1 cellular context compared by ENCODE assay signal in the genomic region with DNA sequence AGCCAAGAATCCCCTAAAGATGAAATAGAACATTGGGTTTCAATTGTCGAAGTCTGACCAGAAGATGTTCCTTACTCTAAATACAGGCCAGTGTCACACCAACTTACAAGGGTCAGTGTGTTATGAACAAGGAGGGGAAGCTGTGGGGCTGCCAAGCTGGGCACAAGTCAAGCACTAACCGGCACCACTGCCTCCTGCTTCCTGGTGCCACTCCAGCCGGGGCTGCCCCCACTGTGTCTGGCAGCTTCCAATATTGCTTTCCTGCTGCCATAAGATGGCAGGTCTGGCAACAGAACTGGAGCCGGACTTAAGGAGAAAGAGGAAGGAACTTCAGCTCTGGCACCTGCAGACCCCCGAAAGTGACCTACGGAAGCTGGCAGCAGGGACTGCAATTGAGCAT.
TF ChIP-seq lines count a peak whose summit lies in the region.

No MANE protein-coding gene starts in this region.

TF ChIP-seq in GM23338, 12 proteins besides CTCF, POLR2A, EP300 and RAD21 (continued from another document):
- TF ChIP-seq, protein P1, sequence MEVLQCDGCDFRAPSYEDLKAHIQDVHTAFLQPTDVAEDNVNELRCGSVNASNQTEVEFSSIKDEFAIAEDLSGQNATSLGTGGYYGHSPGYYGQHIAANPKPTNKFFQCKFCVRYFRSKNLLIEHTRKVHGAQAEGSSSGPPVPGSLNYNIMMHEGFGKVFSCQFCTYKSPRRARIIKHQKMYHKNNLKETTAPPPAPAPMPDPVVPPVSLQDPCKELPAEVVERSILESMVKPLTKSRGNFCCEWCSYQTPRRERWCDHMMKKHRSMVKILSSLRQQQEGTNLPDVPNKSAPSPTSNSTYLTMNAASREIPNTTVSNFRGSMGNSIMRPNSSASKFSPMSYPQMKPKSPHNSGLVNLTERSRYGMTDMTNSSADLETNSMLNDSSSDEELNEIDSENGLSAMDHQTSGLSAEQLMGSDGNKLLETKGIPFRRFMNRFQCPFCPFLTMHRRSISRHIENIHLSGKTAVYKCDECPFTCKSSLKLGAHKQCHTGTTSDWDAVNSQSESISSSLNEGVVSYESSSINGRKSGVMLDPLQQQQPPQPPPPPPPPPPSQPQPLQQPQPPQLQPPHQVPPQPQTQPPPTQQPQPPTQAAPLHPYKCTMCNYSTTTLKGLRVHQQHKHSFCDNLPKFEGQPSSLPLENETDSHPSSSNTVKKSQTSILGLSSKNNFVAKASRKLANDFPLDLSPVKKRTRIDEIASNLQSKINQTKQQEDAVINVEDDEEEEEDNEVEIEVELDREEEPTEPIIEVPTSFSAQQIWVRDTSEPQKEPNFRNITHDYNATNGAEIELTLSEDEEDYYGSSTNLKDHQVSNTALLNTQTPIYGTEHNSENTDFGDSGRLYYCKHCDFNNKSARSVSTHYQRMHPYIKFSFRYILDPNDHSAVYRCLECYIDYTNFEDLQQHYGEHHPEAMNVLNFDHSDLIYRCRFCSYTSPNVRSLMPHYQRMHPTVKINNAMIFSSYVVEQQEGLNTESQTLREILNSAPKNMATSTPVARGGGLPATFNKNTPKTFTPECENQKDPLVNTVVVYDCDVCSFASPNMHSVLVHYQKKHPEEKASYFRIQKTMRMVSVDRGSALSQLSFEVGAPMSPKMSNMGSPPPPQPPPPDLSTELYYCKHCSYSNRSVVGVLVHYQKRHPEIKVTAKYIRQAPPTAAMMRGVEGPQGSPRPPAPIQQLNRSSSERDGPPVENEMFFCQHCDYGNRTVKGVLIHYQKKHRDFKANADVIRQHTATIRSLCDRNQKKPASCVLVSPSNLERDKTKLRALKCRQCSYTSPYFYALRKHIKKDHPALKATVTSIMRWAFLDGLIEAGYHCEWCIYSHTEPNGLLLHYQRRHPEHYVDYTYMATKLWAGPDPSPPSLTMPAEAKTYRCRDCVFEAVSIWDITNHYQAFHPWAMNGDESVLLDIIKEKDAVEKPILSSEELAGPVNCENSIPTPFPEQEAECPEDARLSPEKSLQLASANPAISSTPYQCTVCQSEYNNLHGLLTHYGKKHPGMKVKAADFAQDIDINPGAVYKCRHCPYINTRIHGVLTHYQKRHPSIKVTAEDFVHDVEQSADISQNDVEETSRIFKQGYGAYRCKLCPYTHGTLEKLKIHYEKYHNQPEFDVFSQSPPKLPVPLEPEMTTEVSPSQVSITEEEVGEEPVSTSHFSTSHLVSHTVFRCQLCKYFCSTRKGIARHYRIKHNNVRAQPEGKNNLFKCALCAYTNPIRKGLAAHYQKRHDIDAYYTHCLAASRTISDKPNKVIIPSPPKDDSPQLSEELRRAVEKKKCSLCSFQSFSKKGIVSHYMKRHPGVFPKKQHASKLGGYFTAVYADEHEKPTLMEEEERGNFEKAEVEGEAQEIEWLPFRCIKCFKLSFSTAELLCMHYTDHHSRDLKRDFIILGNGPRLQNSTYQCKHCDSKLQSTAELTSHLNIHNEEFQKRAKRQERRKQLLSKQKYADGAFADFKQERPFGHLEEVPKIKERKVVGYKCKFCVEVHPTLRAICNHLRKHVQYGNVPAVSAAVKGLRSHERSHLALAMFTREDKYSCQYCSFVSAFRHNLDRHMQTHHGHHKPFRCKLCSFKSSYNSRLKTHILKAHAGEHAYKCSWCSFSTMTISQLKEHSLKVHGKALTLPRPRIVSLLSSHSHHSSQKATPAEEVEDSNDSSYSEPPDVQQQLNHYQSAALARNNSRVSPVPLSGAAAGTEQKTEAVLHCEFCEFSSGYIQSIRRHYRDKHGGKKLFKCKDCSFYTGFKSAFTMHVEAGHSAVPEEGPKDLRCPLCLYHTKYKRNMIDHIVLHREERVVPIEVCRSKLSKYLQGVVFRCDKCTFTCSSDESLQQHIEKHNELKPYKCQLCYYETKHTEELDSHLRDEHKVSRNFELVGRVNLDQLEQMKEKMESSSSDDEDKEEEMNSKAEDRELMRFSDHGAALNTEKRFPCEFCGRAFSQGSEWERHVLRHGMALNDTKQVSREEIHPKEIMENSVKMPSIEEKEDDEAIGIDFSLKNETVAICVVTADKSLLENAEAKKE (CRISPR knock-in tag; IDR thresholded peaks at IDR 0.05): no peak
- TF ChIP-seq STAT1 (IDR thresholded peaks at IDR 0.05; ENCODE audit: unreplicated experiment) (no peak), POLR2AphosphoS5 (IDR thresholded peaks at IDR 0.05; ENCODE audit: low read depth) (no peak)
TF ChIP-seq in GM23338: peak in this region for 0.
